ENCODE assay signal across 8 cellular contexts in the genomic region with DNA sequence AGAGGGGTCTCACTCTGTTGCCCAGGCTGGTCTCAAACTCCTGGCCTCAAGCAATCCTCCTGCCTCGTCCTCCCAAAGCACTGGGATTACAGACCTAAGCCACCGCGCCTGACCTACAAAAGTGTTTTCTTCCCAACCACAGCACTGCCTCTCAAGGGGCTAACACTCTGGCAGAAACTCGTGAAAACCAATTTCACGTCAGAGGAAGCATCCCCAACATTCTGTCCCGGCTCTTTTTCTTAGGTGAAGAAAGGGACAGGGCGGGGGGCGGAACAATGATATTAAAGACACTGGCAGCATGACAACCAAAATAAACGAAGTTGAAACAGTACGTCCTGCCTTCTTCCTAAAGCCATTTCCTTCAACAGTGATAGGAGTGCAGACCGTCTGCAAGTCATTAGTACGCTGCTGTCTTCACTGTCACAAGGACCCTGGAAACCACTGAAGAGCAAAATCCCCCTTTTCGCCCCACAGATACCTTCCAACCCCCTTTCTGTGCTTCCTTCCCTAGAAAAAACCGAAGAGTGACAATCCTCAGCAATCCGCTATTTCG. TPM values are rescaled to one million over a fixed set of nuclear protein-coding genes. Genes with fewer than 3 reads are reported as not detected.
DNase-seq lines count a peak whose midpoint lies in the region; ATAC-seq and TF ChIP-seq lines count a peak whose summit lies in the region.
"Not testable (repeated sequence)": the region's sequence is repeated elsewhere in the genome, so short reads cannot be mapped to it uniquely, and the experiment has no call there.

No MANE protein-coding gene starts in this region.

- peaks cover 22% of the 10 kb centered on the region for H3K36me3 ChIP-seq in GM23248 (ENCODE audit: low read depth)
- H3K36me3 ChIP-seq in mesenchymal stem cell (ENCODE audit: control insufficient read depth in 1 of 2, insufficient read depth in 2 of 2, low read depth in 1 of 2, low read length in 2 of 2) = peaks cover 10 to 20% of the 10 kb centered on the region in 2 experiments

- H2BK120ac ChIP-seq in mesenchymal stem cell (ENCODE audit: low read depth, low read length) = not testable (repeated sequence)

- H3F3A ChIP-seq in GM23248 (ENCODE audit: insufficient read depth) = peaks cover 15% of the 10 kb centered on the region

- POLR2A ChIA-PET in AG04450 (lab: Yijun Ruan, JAX) = interaction anchor here (1.7 kb wide), 1 partner anchor 83 kb away, joined by 6 read pairs; no protein-coding TSS in a partner anchor

- not testable (repeated sequence) for H2AK5ac ChIP-seq in mesenchymal stem cell (ENCODE audit: low read length, severe bottlenecking)

- not testable (repeated sequence) for H3K27ac ChIP-seq in AG04450 (ENCODE audit: low read depth, low read length); mesenchymal stem cell (ENCODE audit: low read length, poor library complexity, severe bottlenecking)
- peak overlapping the region; percentile 33; the same call in 1 of the 2 replicates for H3K27ac ChIP-seq in GM23248

- not testable (repeated sequence) for H2AFZ ChIP-seq in GM23248; mesenchymal stem cell (ENCODE audit: low read depth, low read length)

- not testable (repeated sequence) for H4K20me1 ChIP-seq in GM23248 (ENCODE audit: insufficient read depth)

- H3K9me3 ChIP-seq in AG04450 (ENCODE audit: control insufficient read depth, insufficient read depth, low read length); GM23248 (ENCODE audit: low read depth); T-helper 17 cell (ENCODE audit: control insufficient read depth, low read length, poor library complexity, severe bottlenecking); mesenchymal stem cell (ENCODE audit: control insufficient read depth, low read length): not testable (repeated sequence)

- not testable (repeated sequence) for H3K14ac ChIP-seq in mesenchymal stem cell (ENCODE audit: low read length in 2 of 2)

- H4K91ac ChIP-seq in mesenchymal stem cell (ENCODE audit: low read length) = not testable (repeated sequence)

- not testable (repeated sequence) for H3K23ac ChIP-seq in mesenchymal stem cell (ENCODE audit: low read length in 2 of 2)

- not testable (repeated sequence) for TF ChIP-seq CTCF in AG04450 (IDR thresholded peaks at IDR 0.05; ENCODE audit: low read depth, low read length); fibroblast of the aortic adventitia (IDR thresholded peaks at IDR 0.05; ENCODE audit: insufficient read depth, low read length)

- H3K27me3 ChIP-seq in AG04450 (ENCODE audit: control insufficient read depth, insufficient read depth, low read length); GM23248 (replicated peaks; ENCODE audit: insufficient read depth); mesenchymal stem cell (ENCODE audit: control insufficient read depth in 1 of 2, insufficient read depth in 1 of 2, low read length in 2 of 2): not testable (repeated sequence)

- not testable (repeated sequence) for H2BK5ac ChIP-seq in mesenchymal stem cell (ENCODE audit: low read depth, low read length, poor library complexity, severe bottlenecking)

- H3K4me2 ChIP-seq in GM23248 (ENCODE audit: unreplicated experiment) = peak overlapping the region; percentile 53
- peak overlapping the region; percentile 50 for H3K4me2 ChIP-seq in mesenchymal stem cell (ENCODE audit: low read length, poor library complexity, severe bottlenecking)

- H3K18ac ChIP-seq in mesenchymal stem cell (ENCODE audit: low read depth in 1 of 2, low read length in 2 of 2) = not testable (repeated sequence)

- H3K4me1 Mint-ChIP-seq in T-helper 17 cell = peaks cover 19% of the 10 kb centered on the region
- H3K4me1 Mint-ChIP-seq in activated naive CD8-positive, alpha-beta T cell (ENCODE audit: low read depth) = peaks cover 31% of the 10 kb centered on the region
- H3K4me1 Mint-ChIP-seq in central memory CD8-positive, alpha-beta T cell = peaks cover 22% of the 10 kb centered on the region
- H3K4me1 Mint-ChIP-seq in stimulated activated effector memory CD8-positive, alpha-beta T cell treated with anti-CD3 and anti-CD28 coated beads, Interleukin-12 subunit alpha, Interleukin-12 subunit beta, amount 100 ng/mL, for 72 hours = peaks cover 21% of the 10 kb centered on the region

- ATAC-seq in T-helper 17 cell = not testable (repeated sequence)
- peak; percentile 52 for ATAC-seq in central memory CD8-positive, alpha-beta T cell (replicated peaks; ENCODE audit: extremely low read depth, poor library complexity, severe bottlenecking)
- peak; percentile 4 for ATAC-seq in stimulated activated effector memory CD8-positive, alpha-beta T cell treated with anti-CD3 and anti-CD28 coated beads, Interleukin-12 subunit alpha, Interleukin-12 subunit beta, amount 100 ng/mL, for 72 hours

- not testable (repeated sequence) for H3K27me3 Mint-ChIP-seq in T-helper 17 cell; activated naive CD8-positive, alpha-beta T cell; central memory CD8-positive, alpha-beta T cell

- not testable (repeated sequence) for H2BK15ac ChIP-seq in mesenchymal stem cell (ENCODE audit: low read depth, poor library complexity, severe bottlenecking)

- peaks cover 58% of the 10 kb centered on the region for H3K79me2 ChIP-seq in GM23248 (ENCODE audit: insufficient read depth)

- H4K8ac ChIP-seq in mesenchymal stem cell (ENCODE audit: low read length) = not testable (repeated sequence)

- not testable (repeated sequence) for H3K9me2 ChIP-seq in GM23248 (ENCODE audit: insufficient read depth)

- not testable (repeated sequence) for H3K4ac ChIP-seq in mesenchymal stem cell (ENCODE audit: low read depth in 1 of 2, low read length in 2 of 2)

- not testable (repeated sequence) for H3K36me3 Mint-ChIP-seq in T-helper 17 cell (ENCODE audit: low read depth)
- peaks cover 13% of the 10 kb centered on the region for H3K36me3 Mint-ChIP-seq in activated naive CD8-positive, alpha-beta T cell
- peaks cover 27% of the 10 kb centered on the region for H3K36me3 Mint-ChIP-seq in central memory CD8-positive, alpha-beta T cell (ENCODE audit: insufficient read depth)
- peaks cover 14% of the 10 kb centered on the region for H3K36me3 Mint-ChIP-seq in stimulated activated effector memory CD8-positive, alpha-beta T cell treated with anti-CD3 and anti-CD28 coated beads, Interleukin-12 subunit alpha, Interleukin-12 subunit beta, amount 100 ng/mL, for 72 hours

- H3K9ac ChIP-seq in GM23248 = not testable (repeated sequence)
- peak overlapping the region; percentile 65 for H3K9ac ChIP-seq in mesenchymal stem cell (ENCODE audit: low read length)

- not testable (repeated sequence) for H2BK12ac ChIP-seq in mesenchymal stem cell (ENCODE audit: low read length in 2 of 2)

- not testable (repeated sequence) for DNase-seq in AG04450 (ENCODE audit: low read depth, low spot score); GM23248; T-helper 17 cell; central memory CD8-positive, alpha-beta T cell (ENCODE audit: low spot score in 2 of 2); fibroblast of the aortic adventitia (ENCODE audit: low read depth); mesenchymal stem cell; stimulated activated effector memory CD8-positive, alpha-beta T cell treated with anti-CD3 and anti-CD28 coated beads, Interleukin-12 subunit alpha, Interleukin-12 subunit beta, amount 100 ng/mL, for 72 hours (ENCODE audit: low spot score in 2 of 2)

- H3K4me1 ChIP-seq in GM23248 (ENCODE audit: insufficient read depth) = peaks cover 15% of the 10 kb centered on the region
- H3K4me1 ChIP-seq in mesenchymal stem cell (ENCODE audit: control insufficient read depth, insufficient read depth, low read depth, low read length) = not testable (repeated sequence)

- not testable (repeated sequence) for H3K9me3 Mint-ChIP-seq in activated naive CD8-positive, alpha-beta T cell (ENCODE audit: low read depth); central memory CD8-positive, alpha-beta T cell; stimulated activated effector memory CD8-positive, alpha-beta T cell treated with anti-CD3 and anti-CD28 coated beads, Interleukin-12 subunit alpha, Interleukin-12 subunit beta, amount 100 ng/mL, for 72 hours

- H3K4me3 Mint-ChIP-seq in T-helper 17 cell = not testable (repeated sequence)
- peak overlapping the region; percentile 71 for H3K4me3 Mint-ChIP-seq in activated naive CD8-positive, alpha-beta T cell
- peak overlapping the region; percentile 98 for H3K4me3 Mint-ChIP-seq in central memory CD8-positive, alpha-beta T cell
- peak overlapping the region; percentile 97 for H3K4me3 Mint-ChIP-seq in stimulated activated effector memory CD8-positive, alpha-beta T cell treated with anti-CD3 and anti-CD28 coated beads, Interleukin-12 subunit alpha, Interleukin-12 subunit beta, amount 100 ng/mL, for 72 hours

- WGBS in GM23248 (ENCODE audit: low coverage in 1 of 2, low lambda C conversion rate in 2 of 2, missing lambda C conversion rate in 2 of 2), 2 experiments = 0% methylated on average over 1 of the region's 16 CpGs; no CpG with 5 or more reads in 1 of the 2 experiments
- WGBS in mesenchymal stem cell = no CpG with 5 or more reads among the region's 16 CpGs

- CTCF ChIA-PET in AG04450 (lab: Charles Lee) = not testable (repeated sequence)

- not testable (repeated sequence) for H3K79me1 ChIP-seq in mesenchymal stem cell (replicated peaks; ENCODE audit: low read length, poor library complexity, severe bottlenecking)

- in situ Hi-C loops in GM23248 (cut with MboI) = not testable (repeated sequence)

- H3K27ac Mint-ChIP-seq in T-helper 17 cell = peak overlapping the region; percentile 94
- peak overlapping the region; percentile 64 for H3K27ac Mint-ChIP-seq in activated naive CD8-positive, alpha-beta T cell
- H3K27ac Mint-ChIP-seq in central memory CD8-positive, alpha-beta T cell (ENCODE audit: low read depth) = peak overlapping the region; percentile 95
- H3K27ac Mint-ChIP-seq in stimulated activated effector memory CD8-positive, alpha-beta T cell treated with anti-CD3 and anti-CD28 coated beads, Interleukin-12 subunit alpha, Interleukin-12 subunit beta, amount 100 ng/mL, for 72 hours = peak overlapping the region; percentile 97

- peak overlapping the region; percentile 55 for H3K4me3 ChIP-seq in AG04450 (ENCODE audit: low read depth, low read length)
- peak overlapping the region; percentile 53; the same call in 1 of the 2 replicates for H3K4me3 ChIP-seq in GM23248
- H3K4me3 ChIP-seq in fibroblast of the aortic adventitia (ENCODE audit: low read depth, low read length) = peak overlapping the region; percentile 52
- peak overlapping the region in 1 of 2 experiments; percentile 67 for H3K4me3 ChIP-seq in mesenchymal stem cell (ENCODE audit: insufficient read depth in 1 of 2, low read depth in 1 of 2, low read length in 2 of 2)

RNA-seq across cellular contexts. Expression of a gene that starts 1.0 kb away (rescaled TPM):
- polyA plus RNA-seq in AG04450 (2011; rRNA removed) (30.0 and 32.9 TPM in 2 replicates), GM23248 (2016; fragmentation: Nextera tagmentation; extraction: Ambion mirVana) (13.9 and 14.2 TPM in 2 replicates)
- 20.5 and 23.0 TPM in 2 replicates for polyA minus RNA-seq in AG04450 (2011; rRNA and poly(A)+ RNA removed)
- 14.5 and 14.8 TPM in 2 replicates for total RNA-seq in GM23248 (2014; rRNA removed; shearing (Covaris generic))
- total RNA-seq in T-helper 17 cell (10 to 100 TPM; 14.0 to 16.6 TPM), fibroblast of the aortic adventitia (ENCODE audit: low replicate concordance) (17.3 and 33.5 TPM in 2 replicates)
- 11.4 TPM for polyA plus RNA-seq in mesenchymal stem cell (2013, experiment 1 of 2)
- polyA plus RNA-seq in mesenchymal stem cell (2013, experiment 2 of 2) = 12.7 TPM

RNA-seq across cellular contexts. Expression of a gene that starts 1.1 kb away (rescaled TPM):
- polyA plus RNA-seq in AG04450 (2011; rRNA removed) (67.5 and 70.6 TPM in 2 replicates), GM23248 (2016; fragmentation: Nextera tagmentation; extraction: Ambion mirVana) (38.4 and 39.0 TPM in 2 replicates)
- polyA minus RNA-seq in AG04450 (2011; rRNA and poly(A)+ RNA removed) = 81.5 and 87.4 TPM in 2 replicates
- total RNA-seq in GM23248 (2014; rRNA removed; shearing (Covaris generic)) = 23.1 and 42.2 TPM in 2 replicates
- total RNA-seq in T-helper 17 cell (10 to 100 TPM; 19.3 to 25.1 TPM), fibroblast of the aortic adventitia (ENCODE audit: low replicate concordance) (58.6 and 163 TPM in 2 replicates)
- 22.4 TPM for polyA plus RNA-seq in mesenchymal stem cell (2013, experiment 1 of 2)
- 22.5 TPM for polyA plus RNA-seq in mesenchymal stem cell (2013, experiment 2 of 2)

RNA-seq across cellular contexts. Expression of a gene that starts 22.6 kb away (rescaled TPM):
- polyA plus RNA-seq in AG04450 (2011; rRNA removed) (3.3 and 3.7 TPM in 2 replicates), GM23248 (2016; fragmentation: Nextera tagmentation; extraction: Ambion mirVana) (7.8 and 9.5 TPM in 2 replicates)
- polyA minus RNA-seq in AG04450 (2011; rRNA and poly(A)+ RNA removed) = 1.5 and 2.0 TPM in 2 replicates
- total RNA-seq in GM23248 (2014; rRNA removed; shearing (Covaris generic)) = 5.9 and 12.0 TPM in 2 replicates
- total RNA-seq in T-helper 17 cell (1 to 10 TPM; 2.1 to 2.2 TPM), fibroblast of the aortic adventitia (ENCODE audit: low replicate concordance) (5.2 and 8.3 TPM in 2 replicates)
- polyA plus RNA-seq in mesenchymal stem cell (2013, experiment 1 of 2) = 4.0 TPM
- polyA plus RNA-seq in mesenchymal stem cell (2013, experiment 2 of 2) = 4.3 TPM

RNA-seq across cellular contexts. Expression of a gene that starts 36.0 kb away (rescaled TPM):
- polyA plus RNA-seq in AG04450 (2011; rRNA removed) = 29.2 and 40.1 TPM in 2 replicates
- 30.0 and 33.9 TPM in 2 replicates for polyA minus RNA-seq in AG04450 (2011; rRNA and poly(A)+ RNA removed)
- total RNA-seq in GM23248 (2014; rRNA removed; shearing (Covaris generic)) = 22.2 and 32.5 TPM in 2 replicates
- 58.3 and 63.0 TPM in 2 replicates for polyA plus RNA-seq in GM23248 (2016; fragmentation: Nextera tagmentation; extraction: Ambion mirVana)
- total RNA-seq in T-helper 17 cell = 10 to 100 TPM; 19.0 to 20.0 TPM
- total RNA-seq in fibroblast of the aortic adventitia (ENCODE audit: low replicate concordance) = 6.4 and 24.6 TPM in 2 replicates
- polyA plus RNA-seq in mesenchymal stem cell (2013, experiment 1 of 2) = 70.7 TPM
- 66.4 TPM for polyA plus RNA-seq in mesenchymal stem cell (2013, experiment 2 of 2)
